ENCODE assay signal across 1 cellular context in the genomic region with DNA sequence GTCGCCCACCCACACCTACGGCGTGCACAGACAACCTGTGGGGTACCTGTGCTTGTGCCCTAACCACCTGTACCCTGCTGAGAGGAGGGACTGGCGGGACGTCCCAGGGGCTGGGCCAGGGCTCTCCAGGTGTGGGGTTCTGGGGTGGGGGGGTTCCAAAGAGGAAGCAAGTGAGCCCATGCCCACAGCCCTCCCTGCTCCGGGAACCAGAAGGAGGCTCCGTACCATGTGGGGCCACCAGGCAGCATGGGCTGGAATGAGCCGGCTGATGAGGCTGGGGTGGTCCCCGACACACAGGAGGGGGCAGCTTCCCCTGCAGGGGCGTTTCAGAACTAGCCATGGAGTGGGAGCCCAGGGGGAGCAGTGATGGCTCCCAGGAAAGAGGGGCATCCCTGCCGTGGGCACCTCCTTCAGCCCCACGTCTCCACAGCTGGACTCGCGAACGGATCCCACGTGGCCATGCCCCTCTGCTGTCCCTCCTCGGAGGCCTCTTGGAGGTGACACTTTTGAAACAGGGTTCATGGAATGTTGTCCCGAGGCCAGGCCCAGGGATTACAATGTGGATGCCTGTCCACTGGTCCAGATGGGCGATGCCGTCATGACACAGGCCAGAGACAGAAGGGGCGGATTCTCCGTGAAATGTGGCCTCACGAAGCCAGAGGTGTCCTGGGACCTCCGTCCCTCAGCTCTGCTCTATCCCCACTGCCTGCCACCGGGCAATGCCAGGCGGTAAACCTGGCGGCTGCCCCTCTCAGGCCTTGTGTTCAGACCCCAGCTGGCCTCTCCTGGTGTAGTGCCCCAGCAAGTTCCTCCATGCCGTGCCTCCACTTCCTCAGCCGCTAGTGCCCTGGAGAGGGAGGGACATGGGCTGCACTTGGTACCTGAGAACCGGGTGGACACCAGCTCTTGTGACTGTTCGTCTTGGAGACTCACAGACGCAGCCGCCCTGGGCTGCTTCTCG.
TF ChIP-seq lines count a peak whose summit lies in the region.

No MANE protein-coding gene starts in this region.

TF ChIP-seq in HepG2, 621 proteins besides CTCF, POLR2A, EP300 and RAD21:
- TF ChIP-seq, protein P1, sequence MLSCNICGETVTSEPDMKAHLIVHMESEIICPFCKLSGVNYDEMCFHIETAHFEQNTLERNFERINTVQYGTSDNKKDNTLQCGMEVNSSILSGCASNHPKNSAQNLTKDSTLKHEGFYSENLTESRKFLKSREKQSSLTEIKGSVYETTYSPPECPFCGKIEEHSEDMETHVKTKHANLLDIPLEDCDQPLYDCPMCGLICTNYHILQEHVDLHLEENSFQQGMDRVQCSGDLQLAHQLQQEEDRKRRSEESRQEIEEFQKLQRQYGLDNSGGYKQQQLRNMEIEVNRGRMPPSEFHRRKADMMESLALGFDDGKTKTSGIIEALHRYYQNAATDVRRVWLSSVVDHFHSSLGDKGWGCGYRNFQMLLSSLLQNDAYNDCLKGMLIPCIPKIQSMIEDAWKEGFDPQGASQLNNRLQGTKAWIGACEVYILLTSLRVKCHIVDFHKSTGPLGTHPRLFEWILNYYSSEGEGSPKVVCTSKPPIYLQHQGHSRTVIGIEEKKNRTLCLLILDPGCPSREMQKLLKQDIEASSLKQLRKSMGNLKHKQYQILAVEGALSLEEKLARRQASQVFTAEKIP (CRISPR knock-in tag; IDR thresholded peaks at IDR 0.05; ENCODE audit: borderline replicate concordance), result no peak
- TF ChIP-seq SPEN (CRISPR knock-in tag; IDR thresholded peaks at IDR 0.05; ENCODE audit: low read depth) (no peak), ETV5 (CRISPR knock-in tag; IDR thresholded peaks at IDR 0.05; ENCODE audit: borderline replicate concordance) (no peak), SNAI1 (CRISPR knock-in tag; IDR thresholded peaks at IDR 0.05; ENCODE audit: borderline replicate concordance) (no peak), GTF3A (CRISPR knock-in tag; conservative IDR thresholded peaks at IDR 0.05) (no peak), ZNF30 (CRISPR knock-in tag; IDR thresholded peaks at IDR 0.05) (no peak), KLF13 (CRISPR knock-in tag; IDR thresholded peaks at IDR 0.05) (no peak), ZNF20 (CRISPR knock-in tag; IDR thresholded peaks at IDR 0.05) (no peak), XBP1 (CRISPR knock-in tag; IDR thresholded peaks at IDR 0.05) (no peak), ZNF510 (CRISPR knock-in tag; IDR thresholded peaks at IDR 0.05; ENCODE audit: low read depth) (no peak), ZIK1 (CRISPR knock-in tag; IDR thresholded peaks at IDR 0.05; ENCODE audit: borderline replicate concordance, low read depth) (no peak), ZNF282 (IDR thresholded peaks at IDR 0.05; ENCODE audit: partially characterized antibody) (no peak), ZFP82 (CRISPR knock-in tag; IDR thresholded peaks at IDR 0.05; ENCODE audit: borderline replicate concordance) (no peak)
- TF ChIP-seq, protein P2, sequence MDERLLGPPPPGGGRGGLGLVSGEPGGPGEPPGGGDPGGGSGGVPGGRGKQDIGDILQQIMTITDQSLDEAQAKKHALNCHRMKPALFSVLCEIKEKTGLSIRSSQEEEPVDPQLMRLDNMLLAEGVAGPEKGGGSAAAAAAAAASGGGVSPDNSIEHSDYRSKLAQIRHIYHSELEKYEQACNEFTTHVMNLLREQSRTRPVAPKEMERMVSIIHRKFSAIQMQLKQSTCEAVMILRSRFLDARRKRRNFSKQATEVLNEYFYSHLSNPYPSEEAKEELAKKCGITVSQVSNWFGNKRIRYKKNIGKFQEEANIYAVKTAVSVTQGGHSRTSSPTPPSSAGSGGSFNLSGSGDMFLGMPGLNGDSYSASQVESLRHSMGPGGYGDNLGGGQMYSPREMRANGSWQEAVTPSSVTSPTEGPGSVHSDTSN (CRISPR knock-in tag; IDR thresholded peaks at IDR 0.05), result no peak
